Comparison of ENCODE assay signal across 15 cellular contexts in the genomic region with DNA sequence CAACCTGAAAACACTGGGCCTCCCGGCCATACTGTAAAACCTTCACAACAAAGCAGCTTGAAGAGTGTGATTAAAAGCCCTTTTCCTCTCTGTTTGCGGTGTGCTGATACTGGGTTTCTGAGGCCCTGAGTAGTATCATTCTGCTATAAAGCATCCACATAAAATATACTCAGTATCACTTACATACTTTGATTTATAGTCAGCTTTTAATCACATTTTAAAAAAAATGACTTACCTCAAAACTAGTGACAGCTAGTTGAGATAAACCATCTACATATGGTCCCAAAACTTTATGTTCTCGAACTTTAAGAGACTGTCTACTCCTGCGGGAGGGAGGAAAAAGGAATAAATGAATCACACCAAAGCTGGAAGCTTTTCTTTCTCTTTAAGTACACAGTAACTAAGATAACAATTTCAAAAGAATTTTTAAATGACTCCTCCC.
A peak's percentile ranks its signal among the peaks of the same experiment; 100 is the strongest.
DNase-seq lines count a peak whose midpoint lies in the region; ATAC-seq and TF ChIP-seq lines count a peak whose summit lies in the region.
"Had no signal": no experiment of that assay in that cellular context is flagged by ENCODE, and none has a peak within 500 bp of the region (broad histone marks: within the 10 kb centered on the region; RNA-seq: fewer than 3 reads in every experiment).

No MANE protein-coding gene starts in this region.

- 70 to 87% methylated on average over 4 of the region's 4 CpGs for WGBS in sigmoid colon, 2 donors

- no peaks in the 10 kb centered on the region for H3K27me3 ChIP-seq in sigmoid colon
- H3K27me3 ChIP-seq: neutrophil, SJCRH30 had no signal

- H3K27ac ChIP-seq in sigmoid colon: peak overlapping the region; percentile 37 to 75 (median 46)
- H3K27ac ChIP-seq: neutrophil, SJCRH30 had no signal

- intact Hi-C loops in sigmoid colon (cut with DNase I): no loop called here

- no peak for TF ChIP-seq EP300 in sigmoid colon (IDR thresholded peaks at IDR 0.05)

- no peak overlapping the region for H3K4me3 ChIP-seq in sigmoid colon
- H3K4me3 ChIP-seq: SJCRH30 had no signal

- TF ChIP-seq CTCF in sigmoid colon (IDR thresholded peaks at IDR 0.05): no peak

- DNase-seq in EH (ENCODE audit: low read depth) (peak; percentile 85), amniotic epithelial cell (ENCODE audit: low read depth) (peak; percentile 87), fibroblast of peridontal ligament (ENCODE audit: extremely low read depth) (peak; percentile 60), sigmoid colon (no peak), NCI-H2081 (lab: John Stamatoyannopoulos, UW) (no peak), ecto neural progenitor cell (ENCODE audit: low spot score) (no peak), foreskin melanocyte (no peak)
- DNase-seq: activated CD4-positive, alpha-beta T cell treated with anti-CD3 and anti-CD28 coated beads, Interleukin-2, amount 50 U/mL, for 4 hours; activated T-cell treated with anti-CD3 and anti-CD28 coated beads, Interleukin-2, amount 50 U/mL, for 48 hours; Calu3; NCI-H345; SJCRH30; stimulated activated naive CD8-positive, alpha-beta T cell treated with anti-CD3 and anti-CD28 coated beads, Interleukin-15, Interleukin-2, amounts not matched to agents 100 U/mL and 50 U/mL, for 24 hours had no signal

- no peak for TF ChIP-seq POLR2A in sigmoid colon (IDR thresholded peaks at IDR 0.05)

- no peaks in the 10 kb centered on the region for H3K9me3 ChIP-seq in sigmoid colon
- H3K9me3 ChIP-seq: neutrophil, SJCRH30 had no signal

- peaks cover 0 to 29% (median 23%) of the 10 kb centered on the region in 4 donors for H3K4me1 ChIP-seq in sigmoid colon
- H3K4me1 ChIP-seq: SJCRH30 had no signal

- ATAC-seq in GM21526 (IDR thresholded peaks at IDR 0.05; ENCODE audit: low FRiP score, unreplicated experiment): no peak
- ATAC-seq: stimulated activated naive CD8-positive, alpha-beta T cell treated with anti-CD3 and anti-CD28 coated beads, Interleukin-15, Interleukin-2, amounts not matched to agents 100 U/mL and 50 U/mL, for 24 hours had no signal

- peaks cover 0 to 41% (median 8%) of the 10 kb centered on the region in 4 donors for H3K36me3 ChIP-seq in sigmoid colon
- H3K36me3 ChIP-seq: SJCRH30 had no signal

Comparison
In these comparisons a context has a peak if more than half of its experiments do, and no peak if none do; other contexts are left out.
1. DNase-seq: peak in EH (single experiment), amniotic epithelial cell (single experiment) and fibroblast of peridontal ligament (single experiment); none in sigmoid colon (single experiment), NCI-H2081 (0 of 2), ecto neural progenitor cell (single experiment) and foreskin melanocyte (single experiment).